Comparison of ENCODE assay signal across 17 cellular contexts in genomic region chr5:61744690-61745619, GRCh38.
DNase-seq lines count a peak whose midpoint lies in the region; ATAC-seq and TF ChIP-seq lines count a peak whose summit lies in the region.
"Had no signal": no experiment of that assay in that cellular context is flagged by ENCODE, and none has a peak within 500 bp of the region (broad histone marks: within the 10 kb centered on the region; RNA-seq: fewer than 3 reads in every experiment).

No MANE protein-coding gene starts in this region.

- H2AFZ ChIP-seq in neuronal stem cell (ENCODE audit: low read length) = no peak overlapping the region

- H3K79me1 ChIP-seq in neuronal stem cell (ENCODE audit: low read depth, low read length) = no peaks in the 10 kb centered on the region

- no peak overlapping the region for H2BK12ac ChIP-seq in neuronal stem cell (ENCODE audit: low read length)

- H3K36me3 ChIP-seq in neuronal stem cell (replicated peaks in 1 of 2; ENCODE audit: control insufficient read depth in 2 of 2, insufficient read depth in 2 of 2, low read length in 2 of 2) = no peaks in the 10 kb centered on the region
- H3K36me3 ChIP-seq: left ventricle myocardium inferior, sigmoid colon had no signal

- H3K23ac ChIP-seq in neuronal stem cell (ENCODE audit: low read depth, low read length, poor library complexity) = no peak overlapping the region

- WGBS in neuronal stem cell (ENCODE audit: extremely low coverage in 2 of 2, insufficient read length in 2 of 2, insufficient replicate concordance in 1 of 2), 2 donors = no CpG with 5 or more reads among the region's 21 CpGs

- H3K9ac ChIP-seq in neuronal stem cell (ENCODE audit: low read depth, low read length, poor library complexity) = no peak overlapping the region

- in situ Hi-C loops in G401 (cut with HindIII; ENCODE audit: low sequenced_read_pairs) = no loop called here

- no peak overlapping the region for H4K91ac ChIP-seq in neuronal stem cell (ENCODE audit: low read depth, low read length, poor library complexity)

- no peak overlapping the region for H3K4me2 ChIP-seq in neuronal stem cell (ENCODE audit: insufficient read depth, low read length, poor library complexity, severe bottlenecking)

- H2AK5ac ChIP-seq in neuronal stem cell (ENCODE audit: low read depth, low read length) = peak overlapping the region; percentile 26

- H3K9me3 ChIP-seq in neuronal stem cell (replicated peaks in 1 of 2; ENCODE audit: control insufficient read depth in 2 of 2, insufficient read depth in 1 of 2, low read depth in 1 of 2, low read length in 2 of 2) = peaks cover 0 to 34% of the 10 kb centered on the region in 2 donors
- H3K9me3 ChIP-seq: left ventricle myocardium inferior, sigmoid colon had no signal

- H3K27ac ChIP-seq in neuronal stem cell (replicated peaks; ENCODE audit: low read length) = no peak overlapping the region
- H3K27ac ChIP-seq: left ventricle myocardium inferior, sigmoid colon had no signal

- no peaks in the 10 kb centered on the region for H3K27me3 ChIP-seq in neuronal stem cell (ENCODE audit: control insufficient read depth in 3 of 3, insufficient read depth in 3 of 3, low read depth in 1 of 3, low read length in 3 of 3)
- H3K27me3 ChIP-seq: sigmoid colon had no signal

- ATAC-seq in SK-N-SH treated with all-trans-retinoic acid at 6 μM for 48 hours (no peak), GM21723 (IDR thresholded peaks at IDR 0.05; ENCODE audit: unreplicated experiment) (no peak)
- ATAC-seq: activated naive CD8-positive, alpha-beta T cell treated with anti-CD3 and anti-CD28 coated beads, Interleukin-2, amount 50 U/mL, for 24 hours had no signal

- H3K18ac ChIP-seq in neuronal stem cell (ENCODE audit: low read length) = no peak overlapping the region

- no peak overlapping the region for H2BK15ac ChIP-seq in neuronal stem cell (ENCODE audit: low read length)

- H4K8ac ChIP-seq in neuronal stem cell (ENCODE audit: low read depth, low read length) = no peak overlapping the region

- peaks cover 0 to 9% of the 10 kb centered on the region in 2 donors for H3K4me1 ChIP-seq in neuronal stem cell (ENCODE audit: control insufficient read depth in 2 of 2, insufficient read depth in 1 of 2, low read depth in 1 of 2, low read length in 2 of 2)
- H3K4me1 ChIP-seq: left ventricle myocardium inferior, sigmoid colon had no signal

- H3K14ac ChIP-seq in neuronal stem cell (ENCODE audit: low read length) = no peak overlapping the region

- H2BK5ac ChIP-seq in neuronal stem cell (ENCODE audit: low read length) = no peak overlapping the region

- H3K4ac ChIP-seq in neuronal stem cell (ENCODE audit: low read length) = no peak overlapping the region

- peak overlapping the region in 1 of 2 donors; percentile 47 for H3K4me3 ChIP-seq in neuronal stem cell (ENCODE audit: low read length in 2 of 2)
- H3K4me3 ChIP-seq: left ventricle myocardium inferior, sigmoid colon had no signal

- H2BK120ac ChIP-seq in neuronal stem cell (ENCODE audit: low read depth, low read length) = no peak overlapping the region

- DNase-seq in G401 (ENCODE audit: low spot score) (peak; percentile 90), NCI-H146 (lab: John Stamatoyannopoulos, UW) (peak; percentile 20), cerebellar cortex (ENCODE audit: low spot score) (peak; percentile 89), neuronal stem cell (ENCODE audit: low spot score) (no peak), NCI-H526 treated with DMSO at 0.1 percent for 48 hours (lab: John Stamatoyannopoulos, UW) (no peak), retina (no peak)
- DNase-seq: activated CD4-positive, alpha-beta T cell treated with anti-CD3 and anti-CD28 coated beads for 48 hours; activated naive CD8-positive, alpha-beta T cell treated with anti-CD3 and anti-CD28 coated beads, Interleukin-2, amount 50 U/mL, for 24 hours; GF-D8; head of caudate nucleus; left ventricle myocardium inferior; NCI-H2171; sigmoid colon; stimulated activated CD4-positive, alpha-beta T cell treated with anti-CD3 and anti-CD28 coated beads, Interleukin-4, amount 100 ng/mL, for 4 hours; stimulated activated naive CD4-positive, alpha-beta T cell treated with Interleukin-2 at 50 U/mL for 16 hours had no signal

TF ChIP-seq in SK-N-SH treated with all-trans-retinoic acid at 6 μM for 48 hours, 23 proteins besides CTCF, POLR2A, EP300 and RAD21:
- TF ChIP-seq TSHZ2 (CRISPR knock-in tag; IDR thresholded peaks at IDR 0.05) (no peak), ZC3H10 (CRISPR knock-in tag; IDR thresholded peaks at IDR 0.05) (no peak), ZNF70 (CRISPR knock-in tag; IDR thresholded peaks at IDR 0.05) (no peak), ZFP30 (CRISPR knock-in tag; IDR thresholded peaks at IDR 0.05) (no peak), PATZ1 (CRISPR knock-in tag; IDR thresholded peaks at IDR 0.05; ENCODE audit: borderline replicate concordance) (no peak), ESRRG (CRISPR knock-in tag; IDR thresholded peaks at IDR 0.05) (no peak), ZFP3 (CRISPR knock-in tag; IDR thresholded peaks at IDR 0.05) (no peak), BACH2 (CRISPR knock-in tag; IDR thresholded peaks at IDR 0.05; ENCODE audit: borderline replicate concordance) (no peak), ISL1 (CRISPR knock-in tag; IDR thresholded peaks at IDR 0.05) (no peak), TOX (CRISPR knock-in tag; IDR thresholded peaks at IDR 0.05; ENCODE audit: borderline replicate concordance) (no peak), CSDC2 (CRISPR knock-in tag; IDR thresholded peaks at IDR 0.05) (no peak), GLIS3 (CRISPR knock-in tag; IDR thresholded peaks at IDR 0.05) (no peak), RARB (CRISPR knock-in tag; IDR thresholded peaks at IDR 0.05) (no peak)

Comparison
In these comparisons a context has a peak if more than half of its experiments do, and no peak if none do; other contexts are left out.
1. DNase-seq: peak in G401 (single experiment), NCI-H146 (single experiment) and cerebellar cortex (single experiment); none in neuronal stem cell (single experiment), NCI-H526 treated with DMSO at 0.1 percent for 48 hours (single experiment) and retina (single experiment).